ENCODE assay signal across 9 cellular contexts in genomic region chr22:42296381-42296853, GRCh38. TPM values are rescaled to one million over a fixed set of nuclear protein-coding genes. Genes with fewer than 3 reads are reported as not detected.
DNase-seq lines count a peak whose midpoint lies in the region; ATAC-seq and TF ChIP-seq lines count a peak whose summit lies in the region.
"Had no signal": no experiment of that assay in that cellular context is flagged by ENCODE, and none has a peak within 500 bp of the region (broad histone marks: within the 10 kb centered on the region; RNA-seq: fewer than 3 reads in every experiment).

No MANE protein-coding gene starts in this region.

- H3K27ac ChIP-seq in BLaER1 (peak overlapping the region; percentile 87), HEK293 (ENCODE audit: extremely low read depth, low read depth, low read length) (no peak overlapping the region), SK-N-SH (ENCODE audit: low read depth in 2 of 2, low read length in 1 of 2) (no peak overlapping the region), GM23248 (no peak overlapping the region)

- H3K36me3 ChIP-seq in BLaER1 = no peaks in the 10 kb centered on the region
- H3K36me3 ChIP-seq in HEK293 (ENCODE audit: control insufficient read depth in 2 of 2, insufficient read depth in 1 of 2, low read length in 2 of 2) = no peaks in the 10 kb centered on the region
- no peaks in the 10 kb centered on the region for H3K36me3 ChIP-seq in SK-N-SH (replicated peaks in 1 of 2; ENCODE audit: control insufficient read depth in 1 of 2, insufficient read depth in 2 of 2, low read length in 1 of 2)
- no peaks in the 10 kb centered on the region for H3K36me3 ChIP-seq in GM23248 (ENCODE audit: low read depth)

- H3K27me3 ChIP-seq in BLaER1 (no peaks in the 10 kb centered on the region), SK-N-SH (ENCODE audit: insufficient read depth) (no peaks in the 10 kb centered on the region), GM23248 (replicated peaks; ENCODE audit: insufficient read depth) (no peaks in the 10 kb centered on the region)

- H3F3A ChIP-seq in SK-N-SH (replicated peaks; ENCODE audit: insufficient read depth) = no peaks in the 10 kb centered on the region
- no peaks in the 10 kb centered on the region for H3F3A ChIP-seq in GM23248 (ENCODE audit: insufficient read depth)

- peaks cover 98% of the 10 kb centered on the region for H3K4me1 ChIP-seq in BLaER1
- peaks cover 5% of the 10 kb centered on the region for H3K4me1 ChIP-seq in HEK293 (ENCODE audit: control insufficient read depth, insufficient read depth, low read length)
- H3K4me1 ChIP-seq in SK-N-SH (ENCODE audit: control insufficient read depth in 1 of 2, insufficient read depth in 2 of 2, low read depth in 1 of 2, low read length in 1 of 2) = peaks cover 0 to 18% of the 10 kb centered on the region in 2 experiments; a peak in 2 of 4 replicates
- H3K4me1 ChIP-seq in GM23248 (ENCODE audit: insufficient read depth) = no peaks in the 10 kb centered on the region

- H3K9ac ChIP-seq in BLaER1 (peak overlapping the region; percentile 31; the same call in 1 of the 2 replicates), SK-N-SH (no peak overlapping the region), GM23248 (no peak overlapping the region)

- H4K20me1 ChIP-seq in BLaER1 (peaks cover 11% of the 10 kb centered on the region; the same call in 1 of the 2 replicates), SK-N-SH (ENCODE audit: insufficient read depth) (0 out of 2 replicates have a peak, but pooled peaks cover 4% of the 10 kb centered on the region), GM23248 (ENCODE audit: insufficient read depth) (no peaks in the 10 kb centered on the region)

- H3K79me2 ChIP-seq in SK-N-SH (ENCODE audit: insufficient read depth) (no peaks in the 10 kb centered on the region), GM23248 (ENCODE audit: insufficient read depth) (no peaks in the 10 kb centered on the region)

- CTCF ChIA-PET in HEK293 (lab: Yijun Ruan, JAX) = interaction anchor here (0.6 to 0.7 kb wide), 2 partner anchors 164 to 580 kb away, joined by 3 to 4 read pairs; no protein-coding TSS in a partner anchor
- CTCF ChIA-PET in SK-N-SH (lab: Yijun Ruan, JAX) = interaction anchor here (0.6 to 2.3 kb wide), 20 partner anchors 8 to 206 kb away, joined by 3 to 20 read pairs (median 4); partner anchors contain the start of gene NDUFA6

- in situ Hi-C loops in GM23248 (cut with MboI) = no loop called here

- POLR2A ChIA-PET in HEK293 (lab: Yijun Ruan, JAX) (interaction anchor here (1.3 kb wide), 1 partner anchor 8 kb away, joined by 3 read pairs; no protein-coding TSS in a partner anchor), SK-N-SH (lab: Yijun Ruan, JAX) (no interaction called here)

- H3K9me3 ChIP-seq in BLaER1 (no peaks in the 10 kb centered on the region), HEK293 (ENCODE audit: control insufficient read depth, insufficient read depth, low read depth, low read length) (no peaks in the 10 kb centered on the region), SK-N-SH (no peaks in the 10 kb centered on the region), GM23248 (ENCODE audit: low read depth) (no peaks in the 10 kb centered on the region)

- peak in 1 of 2 experiments; percentile 69; a peak in 2 of 4 replicates for TF ChIP-seq EP300 in SK-N-SH (IDR thresholded peaks at IDR 0.05; ENCODE audit: borderline replicate concordance in 1 of 2, low read depth in 1 of 2, low read length in 1 of 2)

- WGBS in SK-N-SH (ENCODE audit: low lambda C conversion rate) = no CpG with 5 or more reads among the region's 19 CpGs
- WGBS in GM23248 (ENCODE audit: low coverage in 1 of 2, low lambda C conversion rate in 2 of 2, missing lambda C conversion rate in 2 of 2), 2 experiments = 37 to 52% methylated on average over 13 to 19 of the region's 19 CpGs

- peak; percentile 27 for ATAC-seq in left ventricle myocardium superior
- ATAC-seq in HG03097 (IDR thresholded peaks at IDR 0.05; ENCODE audit: low FRiP score, unreplicated experiment) = no peak
- ATAC-seq in GM18873 (IDR thresholded peaks at IDR 0.05; ENCODE audit: low FRiP score, unreplicated experiment) = no peak

- TF ChIP-seq CTCF in HEK293 (tag by site-specific recombination; IDR thresholded peaks at IDR 0.05) (no peak), SK-N-SH (IDR thresholded peaks at IDR 0.05) (peak; percentile 28; the same call in 1 of the 2 replicates)

- DNase-seq in SK-N-SH (peak; percentile 90), left ventricle myocardium superior (peak; percentile 78), NCI-H82 (lab: John Stamatoyannopoulos, UW) (no peak), GM23248 (no peak)
- DNase-seq: activated CD8-positive, alpha-beta memory T cell treated with anti-CD3 and anti-CD28 coated beads, Interleukin-2, amount 50 U/mL, for 48 hours had no signal

- H3K9me2 ChIP-seq in SK-N-SH (no peaks in the 10 kb centered on the region), GM23248 (ENCODE audit: insufficient read depth) (no peaks in the 10 kb centered on the region)

- intact Hi-C loops in left ventricle myocardium superior (cut with micrococcal nuclease) = no loop called here

- H3K4me3 ChIP-seq in BLaER1 = no peak overlapping the region
- no peak overlapping the region for H3K4me3 ChIP-seq in HEK293 (ENCODE audit: low read depth, low read length)
- no peak overlapping the region for H3K4me3 ChIP-seq in SK-N-SH (ENCODE audit: low read depth in 2 of 2, low read length in 1 of 2)
- H3K4me3 ChIP-seq in GM23248 = no peak overlapping the region

- H3K4me2 ChIP-seq in BLaER1 (peak overlapping the region; percentile 100), SK-N-SH (no peak overlapping the region), GM23248 (ENCODE audit: unreplicated experiment) (no peak overlapping the region)

- H2AFZ ChIP-seq in SK-N-SH (ENCODE audit: low read depth) (no peak overlapping the region), GM23248 (no peak overlapping the region)

- peak; percentile 55 for TF ChIP-seq RAD21 in SK-N-SH (IDR thresholded peaks at IDR 0.05; ENCODE audit: low read length)

TF ChIP-seq in HEK293, 187 proteins besides CTCF, POLR2A, EP300 and RAD21:
- TF ChIP-seq ZNF362 (tag by site-specific recombination; IDR thresholded peaks at IDR 0.05) = no peak
- TF ChIP-seq, protein P1, sequence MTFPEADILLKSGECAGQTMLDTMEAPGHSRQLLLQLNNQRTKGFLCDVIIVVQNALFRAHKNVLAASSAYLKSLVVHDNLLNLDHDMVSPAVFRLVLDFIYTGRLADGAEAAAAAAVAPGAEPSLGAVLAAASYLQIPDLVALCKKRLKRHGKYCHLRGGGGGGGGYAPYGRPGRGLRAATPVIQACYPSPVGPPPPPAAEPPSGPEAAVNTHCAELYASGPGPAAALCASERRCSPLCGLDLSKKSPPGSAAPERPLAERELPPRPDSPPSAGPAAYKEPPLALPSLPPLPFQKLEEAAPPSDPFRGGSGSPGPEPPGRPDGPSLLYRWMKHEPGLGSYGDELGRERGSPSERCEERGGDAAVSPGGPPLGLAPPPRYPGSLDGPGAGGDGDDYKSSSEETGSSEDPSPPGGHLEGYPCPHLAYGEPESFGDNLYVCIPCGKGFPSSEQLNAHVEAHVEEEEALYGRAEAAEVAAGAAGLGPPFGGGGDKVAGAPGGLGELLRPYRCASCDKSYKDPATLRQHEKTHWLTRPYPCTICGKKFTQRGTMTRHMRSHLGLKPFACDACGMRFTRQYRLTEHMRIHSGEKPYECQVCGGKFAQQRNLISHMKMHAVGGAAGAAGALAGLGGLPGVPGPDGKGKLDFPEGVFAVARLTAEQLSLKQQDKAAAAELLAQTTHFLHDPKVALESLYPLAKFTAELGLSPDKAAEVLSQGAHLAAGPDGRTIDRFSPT (tag by site-specific recombination; IDR thresholded peaks at IDR 0.05) = 0 out of 2 replicates have a peak, but pooled peaks have one; percentile 24

TF ChIP-seq in SK-N-SH, 30 proteins besides CTCF, POLR2A, EP300 and RAD21 (continues in another document):
- TF ChIP-seq FOXM1 (IDR thresholded peaks at IDR 0.05; ENCODE audit: low read depth) (no peak), RCOR1 (IDR thresholded peaks at IDR 0.05; ENCODE audit: low read length) (0 out of 2 replicates have a peak, but pooled peaks have one; percentile 5), RFX5 (IDR thresholded peaks at IDR 0.05; ENCODE audit: low read length) (no peak), MXI1 (IDR thresholded peaks at IDR 0.05; ENCODE audit: low read depth, low read length) (peak; percentile 69; the same call in 1 of the 2 replicates), NFIC (IDR thresholded peaks at IDR 0.05; ENCODE audit: borderline replicate concordance) (peak; percentile 93), JUND (IDR thresholded peaks at IDR 0.05) (no peak), MEF2A (IDR thresholded peaks at IDR 0.05; ENCODE audit: borderline replicate concordance, low read depth) (no peak), SIN3A (IDR thresholded peaks at IDR 0.05; ENCODE audit: borderline replicate concordance, low read depth, low read length) (no peak), TAF1 (IDR thresholded peaks at IDR 0.05; ENCODE audit: borderline replicate concordance, low read depth, low read length) (no peak), TEAD4 (IDR thresholded peaks at IDR 0.05; ENCODE audit: borderline replicate concordance, insufficient read depth) (no peak), RXRA (IDR thresholded peaks at IDR 0.05; ENCODE audit: borderline replicate concordance, low read depth) (no peak)
- TF ChIP-seq, protein P2, sequence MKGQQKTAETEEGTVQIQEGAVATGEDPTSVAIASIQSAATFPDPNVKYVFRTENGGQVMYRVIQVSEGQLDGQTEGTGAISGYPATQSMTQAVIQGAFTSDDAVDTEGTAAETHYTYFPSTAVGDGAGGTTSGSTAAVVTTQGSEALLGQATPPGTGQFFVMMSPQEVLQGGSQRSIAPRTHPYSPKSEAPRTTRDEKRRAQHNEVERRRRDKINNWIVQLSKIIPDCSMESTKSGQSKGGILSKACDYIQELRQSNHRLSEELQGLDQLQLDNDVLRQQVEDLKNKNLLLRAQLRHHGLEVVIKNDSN (IDR thresholded peaks at IDR 0.05; ENCODE audit: borderline replicate concordance, low read depth) = no peak

RNA-seq across cellular contexts. Expression of gene TCF20, which starts 26.0 kb away (rescaled TPM):
- polyA plus RNA-seq in SK-N-SH (2012; rRNA removed) = 8.5 and 9.4 TPM in 2 replicates
- 5.1 and 7.1 TPM in 2 replicates for polyA plus RNA-seq in SK-N-SH (2012; cell fraction: cytosol; rRNA removed)
- 5.9 and 6.7 TPM in 2 replicates for polyA plus RNA-seq in SK-N-SH (2012; cell fraction: nucleus; rRNA removed)
- 14.9 TPM for total RNA-seq in left ventricle myocardium superior
- 17.2 and 20.6 TPM in 2 replicates for total RNA-seq in GM23248 (2014; rRNA removed; shearing (Covaris generic))
- polyA plus RNA-seq in GM23248 (2016; fragmentation: Nextera tagmentation; extraction: Ambion mirVana) = 0.56 and 0.64 TPM in 2 replicates

Comparison
In these comparisons a context has a peak if more than half of its experiments do, and no peak if none do; other contexts are left out.
1. DNase-seq: peak in SK-N-SH (single experiment) and left ventricle myocardium superior (single experiment); none in NCI-H82 (single experiment) and GM23248 (single experiment).